Comparison of ENCODE assay signal across 2 cellular contexts in genomic region chr17:35618628-35619027, GRCh38.
TF ChIP-seq lines count a peak whose summit lies in the region.

No MANE protein-coding gene starts in this region.

TF ChIP-seq in HEK293T, 16 proteins besides CTCF, POLR2A, EP300 and RAD21:
- no peak for TF ChIP-seq ELF4 (IDR thresholded peaks at IDR 0.05)
- TF ChIP-seq PKNOX1 (IDR thresholded peaks at IDR 0.05): peak; percentile 76

TF ChIP-seq in K562, 482 proteins besides CTCF, POLR2A, EP300 and RAD21:
- TF ChIP-seq IRF1 (CRISPR knock-in tag; IDR thresholded peaks at IDR 0.05; ENCODE audit: borderline replicate concordance): no peak
- TF ChIP-seq HINFP (tag; conservative IDR thresholded peaks at IDR 0.05; ENCODE audit: low read depth): no peak
- no peak for TF ChIP-seq NR2F6 (CRISPR knock-in tag; IDR thresholded peaks at IDR 0.05)
- no peak for TF ChIP-seq CBFA2T2 (conservative IDR thresholded peaks at IDR 0.05)
- TF ChIP-seq MEIS2 (IDR thresholded peaks at IDR 0.05; ENCODE audit: partially characterized antibody): peak; percentile 15
- TF ChIP-seq PBX2 (CRISPR knock-in tag; IDR thresholded peaks at IDR 0.05; ENCODE audit: low read depth): no peak
- 0 out of 2 replicates have a peak, but pooled peaks have one; percentile 35 for TF ChIP-seq PBX2 (tag; conservative IDR thresholded peaks at IDR 0.05; ENCODE audit: low read depth)
- TF ChIP-seq DPF2 (IDR thresholded peaks at IDR 0.05): no peak
- TF ChIP-seq HDAC8 (tag; IDR thresholded peaks at IDR 0.05): no peak
- no peak for TF ChIP-seq DEAF1 (CRISPR knock-in tag; IDR thresholded peaks at IDR 0.05)
- TF ChIP-seq GMEB1 (CRISPR knock-in tag; IDR thresholded peaks at IDR 0.05): no peak
